ENCODE assay signal across 18 cellular contexts in the genomic region with DNA sequence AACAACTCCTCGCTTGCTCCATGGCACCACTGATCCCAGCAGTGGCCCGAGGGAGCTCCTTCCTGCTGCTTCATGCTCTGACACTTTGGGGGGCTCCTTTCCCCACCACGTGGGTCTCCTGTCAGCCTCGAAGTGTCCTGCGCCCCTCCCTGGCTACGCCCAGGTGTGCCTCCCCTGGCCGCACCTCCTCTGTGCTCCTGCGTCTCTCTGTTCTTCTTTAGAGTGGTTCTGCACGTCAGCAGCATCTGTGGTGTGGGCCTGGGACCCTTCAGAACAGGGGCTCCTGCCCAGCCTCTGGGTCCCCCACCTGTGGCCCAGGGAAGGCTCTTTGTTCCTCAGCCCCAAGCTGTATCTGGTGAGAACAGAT. TPM values are rescaled to one million over a fixed set of nuclear protein-coding genes. Genes with fewer than 3 reads are reported as not detected.
DNase-seq lines count a peak whose midpoint lies in the region; ATAC-seq and TF ChIP-seq lines count a peak whose summit lies in the region.
"Had no signal": no experiment of that assay in that cellular context is flagged by ENCODE, and none has a peak within 500 bp of the region (broad histone marks: within the 10 kb centered on the region; RNA-seq: fewer than 3 reads in every experiment).

No MANE protein-coding gene starts in this region.

- H3K27ac ChIP-seq in SK-N-SH (ENCODE audit: low read depth in 2 of 2, low read length in 1 of 2) (peak overlapping the region; percentile 56 to 83), hepatocyte (peak overlapping the region; percentile 89), skeletal muscle tissue (ENCODE audit: low read depth, low read length) (peak overlapping the region; percentile 89)
- H3K27ac ChIP-seq: 22Rv1 had no signal

- H3K27me3 ChIP-seq in SK-N-SH (ENCODE audit: insufficient read depth) (no peaks in the 10 kb centered on the region), hepatocyte (no peaks in the 10 kb centered on the region), skeletal muscle tissue (ENCODE audit: control insufficient read depth in 3 of 3, insufficient read depth in 3 of 3, low read length in 3 of 3) (no peaks in the 10 kb centered on the region)

- in situ Hi-C loops in G401 (cut with HindIII; ENCODE audit: low sequenced_read_pairs): loop anchor here (25.0 kb wide), 1 partner anchor 91 kb away; no protein-coding TSS in a partner anchor

- intact Hi-C loops in left colon (cut with DNase I, micrococcal nuclease): no loop called here

- H3K9ac ChIP-seq in SK-N-SH (peak overlapping the region; percentile 32; the same call in 1 of the 2 replicates), skeletal muscle tissue (ENCODE audit: low read depth in 1 of 3, low read length in 3 of 3) (peak overlapping the region in 2 of 3 donors; percentile 57 to 79)

- no peak for TF ChIP-seq RAD21 in SK-N-SH (IDR thresholded peaks at IDR 0.05; ENCODE audit: low read length)

- H3F3A ChIP-seq in SK-N-SH (replicated peaks; ENCODE audit: insufficient read depth): peaks cover 23% of the 10 kb centered on the region

- DNase-seq in SK-N-SH: no peak
- DNase-seq in hepatocyte (ENCODE audit: low spot score): no peak
- DNase-seq in NCI-H748 treated with DMSO at 0.1 percent for 48 hours (lab: John Stamatoyannopoulos, UW): no peak
- DNase-seq in left colon: no peak
- DNase-seq in G401 (ENCODE audit: low spot score): no peak
- DNase-seq: activated CD4-positive, alpha-beta T cell treated with anti-CD3 and anti-CD28 coated beads for 36 hours; activated gamma-delta T cell; effector memory CD8-positive, alpha-beta T cell; NCI-H1105 treated with DMSO at 0.1 percent for 48 hours; NCI-H774 had no signal

- H3K4me1 ChIP-seq in SK-N-SH (ENCODE audit: control insufficient read depth in 1 of 2, insufficient read depth in 2 of 2, low read depth in 1 of 2, low read length in 1 of 2): peaks cover 14 to 46% of the 10 kb centered on the region in 2 experiments; a peak in 3 of 4 replicates
- H3K4me1 ChIP-seq in hepatocyte (ENCODE audit: insufficient read depth): peaks cover 13% of the 10 kb centered on the region
- peaks cover 32 to 54% (median 48%) of the 10 kb centered on the region in 3 donors for H3K4me1 ChIP-seq in skeletal muscle tissue (ENCODE audit: control insufficient read depth in 3 of 3, insufficient read depth in 3 of 3, low read length in 3 of 3)

- H3K36me3 ChIP-seq in SK-N-SH (replicated peaks in 1 of 2; ENCODE audit: control insufficient read depth in 1 of 2, insufficient read depth in 2 of 2, low read length in 1 of 2) (no peaks in the 10 kb centered on the region), hepatocyte (replicated peaks; ENCODE audit: insufficient read depth, low read depth) (no peaks in the 10 kb centered on the region), skeletal muscle tissue (ENCODE audit: control insufficient read depth in 3 of 3, insufficient read depth in 3 of 3, low read length in 3 of 3) (no peaks in the 10 kb centered on the region)

- 85% methylated on average over 9 of the region's 9 CpGs for WGBS in SK-N-SH (ENCODE audit: low lambda C conversion rate)
- WGBS in hepatocyte (ENCODE audit: low lambda C conversion rate, missing lambda C conversion rate): 87% methylated on average over 9 of the region's 9 CpGs

- H3K9me3 ChIP-seq in SK-N-SH: no peaks in the 10 kb centered on the region
- H3K9me3 ChIP-seq in hepatocyte (ENCODE audit: low read depth): no peaks in the 10 kb centered on the region
- no peaks in the 10 kb centered on the region for H3K9me3 ChIP-seq in skeletal muscle tissue (ENCODE audit: control insufficient read depth in 3 of 3, low read length in 3 of 3)

- TF ChIP-seq CTCF in SK-N-SH (IDR thresholded peaks at IDR 0.05) (no peak), hepatocyte (IDR thresholded peaks at IDR 0.05; ENCODE audit: poor library complexity) (no peak)

- H4K20me1 ChIP-seq in SK-N-SH (ENCODE audit: insufficient read depth) (no peaks in the 10 kb centered on the region), hepatocyte (ENCODE audit: insufficient read depth, poor library complexity, severe bottlenecking) (no peaks in the 10 kb centered on the region)

- H3K4me3 ChIP-seq in SK-N-SH (ENCODE audit: low read depth in 2 of 2, low read length in 1 of 2) (no peak overlapping the region), hepatocyte (no peak overlapping the region), skeletal muscle tissue (ENCODE audit: low read length in 3 of 3) (peak overlapping the region in 1 of 3 donors; percentile 52)

- peak overlapping the region; percentile 72 for H2AFZ ChIP-seq in SK-N-SH (ENCODE audit: low read depth)
- H2AFZ ChIP-seq in hepatocyte: no peak overlapping the region

- H3K79me2 ChIP-seq in SK-N-SH (ENCODE audit: insufficient read depth): no peaks in the 10 kb centered on the region
- no peaks in the 10 kb centered on the region for H3K79me2 ChIP-seq in hepatocyte

- ATAC-seq in SK-N-SH treated with all-trans-retinoic acid at 6 μM for 48 hours: no peak
- no peak for ATAC-seq in HG03565 (IDR thresholded peaks at IDR 0.05; ENCODE audit: unreplicated experiment)
- ATAC-seq in left colon: no peak
- ATAC-seq: activated CD4-positive, alpha-beta T cell treated with anti-CD3 and anti-CD28 coated beads for 36 hours; effector memory CD8-positive, alpha-beta T cell had no signal

- no peak for TF ChIP-seq EP300 in SK-N-SH (IDR thresholded peaks at IDR 0.05; ENCODE audit: borderline replicate concordance in 1 of 2, low read depth in 1 of 2, low read length in 1 of 2)

- POLR2A ChIA-PET in SK-N-SH (lab: Yijun Ruan, JAX): interaction anchor here (0.9 to 2.0 kb wide), 8 partner anchors 10 to 84 kb away, joined by 3 to 16 read pairs (median 4); partner anchors contain the start of gene LPIN1

- CTCF ChIA-PET in SK-N-SH (lab: Yijun Ruan, JAX): interaction anchor here (1.1 to 31.9 kb wide), 12 partner anchors 9 to 1310 kb away, joined by 3 to 886 read pairs (median 6); partner anchors contain the start of gene LPIN1

- H3K9me2 ChIP-seq in SK-N-SH (no peaks in the 10 kb centered on the region), hepatocyte (replicated peaks; ENCODE audit: insufficient read depth) (no peaks in the 10 kb centered on the region)

- H3K4me2 ChIP-seq in SK-N-SH (peak overlapping the region; percentile 66), hepatocyte (no peak overlapping the region)

TF ChIP-seq in SK-N-SH, 30 proteins besides CTCF, POLR2A, EP300 and RAD21 (continues in another document):
- no peak for TF ChIP-seq CHD2 (IDR thresholded peaks at IDR 0.05; ENCODE audit: low read length, partially characterized antibody)
- TF ChIP-seq SMC3 (IDR thresholded peaks at IDR 0.05; ENCODE audit: low read depth, low read length): no peak
- no peak for TF ChIP-seq RXRA (IDR thresholded peaks at IDR 0.05; ENCODE audit: borderline replicate concordance, low read depth)
- TF ChIP-seq USF1 (IDR thresholded peaks at IDR 0.05; ENCODE audit: borderline replicate concordance, low read depth): no peak
- no peak for TF ChIP-seq TAF1 (IDR thresholded peaks at IDR 0.05; ENCODE audit: borderline replicate concordance, low read depth, low read length)
- TF ChIP-seq GABPA (IDR thresholded peaks at IDR 0.05; ENCODE audit: low read depth): no peak

TF ChIP-seq in SK-N-SH treated with all-trans-retinoic acid at 6 μM for 48 hours, 23 proteins besides CTCF, POLR2A, EP300 and RAD21:
- TF ChIP-seq ZNF70 (CRISPR knock-in tag; IDR thresholded peaks at IDR 0.05) (no peak), RARB (CRISPR knock-in tag; IDR thresholded peaks at IDR 0.05) (no peak), PATZ1 (CRISPR knock-in tag; IDR thresholded peaks at IDR 0.05; ENCODE audit: borderline replicate concordance) (no peak), POU6F1 (CRISPR knock-in tag; IDR thresholded peaks at IDR 0.05; ENCODE audit: borderline replicate concordance, low read depth) (no peak), ZFP3 (CRISPR knock-in tag; IDR thresholded peaks at IDR 0.05) (no peak)

RNA-seq across cellular contexts. Expression of gene NTSR2, which starts 26.7 kb away (rescaled TPM):
- not detected in 2 replicates for polyA plus RNA-seq in SK-N-SH (2012; rRNA removed)
- not detected in 2 replicates for polyA plus RNA-seq in SK-N-SH (2012; cell fraction: cytosol; rRNA removed)
- not detected in 2 replicates for polyA plus RNA-seq in SK-N-SH (2012; cell fraction: nucleus; rRNA removed)
- not detected in 2 replicates for total RNA-seq in hepatocyte
- polyA plus RNA-seq in hepatocyte: 0.28 TPM in 1 of 2 replicates, not detected in the other
- not detected for total RNA-seq in skeletal muscle tissue
- not detected for total RNA-seq in left colon
- not detected in 2 replicates for total RNA-seq in G401 (2014; rRNA removed; shearing (Covaris generic))
- total RNA-seq: activated CD4-positive, alpha-beta T cell treated with anti-CD3 and anti-CD28 coated beads for 36 hours; kidney; renal cortical epithelial cell had no signal
- polyA plus RNA-seq: BJ, neural cell had no signal

RNA-seq across cellular contexts. Expression of gene LPIN1, which starts 49.7 kb away (rescaled TPM):
- polyA plus RNA-seq in SK-N-SH (2012; rRNA removed) (22.1 and 28.2 TPM in 2 replicates), hepatocyte (34.5 and 45.8 TPM in 2 replicates)
- 14.9 and 17.7 TPM in 2 replicates for polyA plus RNA-seq in SK-N-SH (2012; cell fraction: cytosol; rRNA removed)
- polyA plus RNA-seq in SK-N-SH (2012; cell fraction: nucleus; rRNA removed): 60.5 and 67.4 TPM in 2 replicates
- total RNA-seq in hepatocyte (35.3 and 42.6 TPM in 2 replicates), skeletal muscle tissue (18.8 TPM), left colon (10 to 100 TPM; 24.4 to 34.9 TPM)
- 12.7 and 30.4 TPM in 2 replicates for total RNA-seq in G401 (2014; rRNA removed; shearing (Covaris generic))
